2 cellular contexts compared by ENCODE assay signal in genomic region chr16:11949527-11949926, GRCh38.
TF ChIP-seq lines count a peak whose summit lies in the region.

No MANE protein-coding gene starts in this region.

TF ChIP-seq in GM12891, 5 proteins besides CTCF, POLR2A, EP300 and RAD21:
- TF ChIP-seq SPI1 (IDR thresholded peaks at IDR 0.05; ENCODE audit: low read depth, low read length), result no peak
- TF ChIP-seq POU2F2 (IDR thresholded peaks at IDR 0.05; ENCODE audit: low read depth, low read length), result no peak
- no peak for TF ChIP-seq PAX5 (IDR thresholded peaks at IDR 0.05; ENCODE audit: insufficient read depth, low read length, severe bottlenecking)
- TF ChIP-seq POLR2AphosphoS5 (IDR thresholded peaks at IDR 0.05; ENCODE audit: low read depth, low read length), result no peak
- no peak for TF ChIP-seq TAF1 (IDR thresholded peaks at IDR 0.05; ENCODE audit: low read depth, low read length)

TF ChIP-seq in IMR-90, 13 proteins besides CTCF, POLR2A, EP300 and RAD21:
- TF ChIP-seq FOS (IDR thresholded peaks at IDR 0.05; ENCODE audit: low read depth, low read length) (no peak), SMC3 (IDR thresholded peaks at IDR 0.05; ENCODE audit: low read depth, low read length) (peak; percentile 52)
